Comparison of ENCODE assay signal across 8 cellular contexts in genomic region chr1:17438176-17438976, GRCh38. TPM values are rescaled to one million over a fixed set of nuclear protein-coding genes. Genes with fewer than 3 reads are reported as not detected.
DNase-seq lines count a peak whose midpoint lies in the region; ATAC-seq and TF ChIP-seq lines count a peak whose summit lies in the region.

No MANE protein-coding gene starts in this region.

- peak; percentile 10 for ATAC-seq in thoracic aorta (ENCODE audit: insufficient number of reproducible peaks, low FRiP score, low read depth)

- DNase-seq in AG09309 (ENCODE audit: low read depth): no peak
- peak; percentile 76 for DNase-seq in HT1080 (ENCODE audit: low read depth)
- peak; percentile 84 to 86 for DNase-seq in SJCRH30
- peak; percentile 16 to 45 (median 31) for DNase-seq in activated naive CD4-positive, alpha-beta T cell (lab: John Stamatoyannopoulos, UW)
- peak; percentile 77 for DNase-seq in germinal center (ENCODE audit: low spot score)
- DNase-seq in nucleus accumbens (lab: John Stamatoyannopoulos, UW): peak in 42 of 56 donors; percentile 9 to 66 (median 37)
- peak; percentile 23 for DNase-seq in thoracic aorta (ENCODE audit: low spot score)

- TF ChIP-seq CTCF in AG09309 (IDR thresholded peaks at IDR 0.05; ENCODE audit: control insufficient read depth, insufficient read depth, low read depth, low read length, missing control alignments) (no peak), thoracic aorta (IDR thresholded peaks at IDR 0.05) (no peak)

- H3K27ac ChIP-seq in SJCRH30 (peak overlapping the region; percentile 74), thoracic aorta (peak overlapping the region; percentile 43 to 55)

- H3K27me3 ChIP-seq in SJCRH30 (no peaks in the 10 kb centered on the region), thoracic aorta (replicated peaks; ENCODE audit: insufficient read depth) (no peaks in the 10 kb centered on the region)

- peaks cover 12% of the 10 kb centered on the region for H3K4me1 ChIP-seq in SJCRH30
- peaks cover 7 to 23% of the 10 kb centered on the region in 2 donors for H3K4me1 ChIP-seq in thoracic aorta (ENCODE audit: control insufficient read depth in 1 of 2, low read depth in 2 of 2)

- peaks cover 35% of the 10 kb centered on the region for H3K36me3 ChIP-seq in SJCRH30
- H3K36me3 ChIP-seq in thoracic aorta: no peaks in the 10 kb centered on the region

- peak; percentile 50 for TF ChIP-seq POLR2A in GM19099 (IDR thresholded peaks at IDR 0.05; ENCODE audit: extremely low read depth, insufficient read length, low read depth)

- H3K4me3 ChIP-seq in AG09309 (ENCODE audit: control insufficient read depth, low read depth, low read length) (peak overlapping the region; percentile 99), SJCRH30 (peak overlapping the region; percentile 88), thoracic aorta (peak overlapping the region; percentile 90)

- H3K9me3 ChIP-seq in SJCRH30 (replicated peaks): no peaks in the 10 kb centered on the region
- H3K9me3 ChIP-seq in thoracic aorta: no peaks in the 10 kb centered on the region

RNA-seq across cellular contexts. Expression of gene RCC2, which starts 1.1 kb away (rescaled TPM):
- total RNA-seq in HT1080 (2014; rRNA removed; shearing (Covaris generic)): 76.8 and 86.2 TPM in 2 replicates
- 91.6 and 98.7 TPM in 2 replicates for polyA plus RNA-seq in HT1080 (2015; cell fraction: cytosol; rRNA removed)
- polyA plus RNA-seq in HT1080 (2015; cell fraction: nucleus; rRNA removed): 138 and 142 TPM in 2 replicates
- 169 and 170 TPM in 2 replicates for total RNA-seq in SJCRH30 (2014; rRNA removed; shearing (Covaris generic))
- 10 to 100 TPM; 18.4 to 27.7 TPM for total RNA-seq in thoracic aorta
